1 cellular context compared by ENCODE assay signal in genomic region chr10:100826661-100826982, GRCh38.
TF ChIP-seq lines count a peak whose summit lies in the region.

No MANE protein-coding gene starts in this region.

TF ChIP-seq in HepG2, 621 proteins besides CTCF, POLR2A, EP300 and RAD21 (continued from another document and continues in another):
- TF ChIP-seq HOXD1 (CRISPR knock-in tag; IDR thresholded peaks at IDR 0.05): no peak
- TF ChIP-seq ATF1 (CRISPR knock-in tag; IDR thresholded peaks at IDR 0.05): no peak
- TF ChIP-seq ZNF34 (CRISPR knock-in tag; IDR thresholded peaks at IDR 0.05; ENCODE audit: borderline replicate concordance): no peak
- no peak for TF ChIP-seq ZNF33B (CRISPR knock-in tag; IDR thresholded peaks at IDR 0.05)
- TF ChIP-seq TCF12 (IDR thresholded peaks at IDR 0.05): no peak
- no peak for TF ChIP-seq TCF12 (CRISPR knock-in tag; IDR thresholded peaks at IDR 0.05)
- no peak for TF ChIP-seq ZNF160 (CRISPR knock-in tag; IDR thresholded peaks at IDR 0.05)
- no peak for TF ChIP-seq TBX3 (IDR thresholded peaks at IDR 0.05; ENCODE audit: borderline replicate concordance)
- TF ChIP-seq REST (IDR thresholded peaks at IDR 0.05; ENCODE audit: borderline replicate concordance in 1 of 2, low read depth in 1 of 2, low read length in 2 of 2): no peak
- no peak for TF ChIP-seq SNAPC2 (CRISPR knock-in tag; IDR thresholded peaks at IDR 0.05)
- TF ChIP-seq CSRNP1 (CRISPR knock-in tag; IDR thresholded peaks at IDR 0.05): no peak; the same call in 1 of the 2 replicates
- TF ChIP-seq SRY (CRISPR knock-in tag; IDR thresholded peaks at IDR 0.05): no peak
- no peak for TF ChIP-seq ZNF766 (CRISPR knock-in tag; IDR thresholded peaks at IDR 0.05; ENCODE audit: borderline replicate concordance)
- TF ChIP-seq SETDB1 (CRISPR knock-in tag; IDR thresholded peaks at IDR 0.05; ENCODE audit: borderline replicate concordance): no peak
- TF ChIP-seq HINFP (CRISPR knock-in tag; IDR thresholded peaks at IDR 0.05; ENCODE audit: low read depth): 0 out of 2 replicates have a peak, but pooled peaks have one; percentile 57
- no peak for TF ChIP-seq CCAR2 (optimal IDR thresholded peaks at IDR 0.05; ENCODE audit: low read depth, low read length)
- no peak for TF ChIP-seq MYPOP (CRISPR knock-in tag; IDR thresholded peaks at IDR 0.05)
- TF ChIP-seq ZNF563 (CRISPR knock-in tag; IDR thresholded peaks at IDR 0.05): peak; percentile 59; the same call in 1 of the 2 replicates
- no peak for TF ChIP-seq AKNA (CRISPR knock-in tag; IDR thresholded peaks at IDR 0.05; ENCODE audit: borderline replicate concordance)
- TF ChIP-seq HNRNPL (IDR thresholded peaks at IDR 0.05; ENCODE audit: low read depth, low read length): no peak
- no peak for TF ChIP-seq ZNF792 (CRISPR knock-in tag; IDR thresholded peaks at IDR 0.05)
- TF ChIP-seq MEIS2 (CRISPR knock-in tag; IDR thresholded peaks at IDR 0.05): no peak
- TF ChIP-seq HMG20A (CRISPR knock-in tag; IDR thresholded peaks at IDR 0.05; ENCODE audit: borderline replicate concordance): no peak
- TF ChIP-seq FOSL2 (CRISPR knock-in tag; IDR thresholded peaks at IDR 0.05): no peak
- TF ChIP-seq GATAD1 (CRISPR knock-in tag; IDR thresholded peaks at IDR 0.05): no peak
- TF ChIP-seq ZNF101 (CRISPR knock-in tag; IDR thresholded peaks at IDR 0.05; ENCODE audit: borderline replicate concordance, low read depth): no peak
- TF ChIP-seq ZZZ3 (CRISPR knock-in tag; IDR thresholded peaks at IDR 0.05; ENCODE audit: borderline replicate concordance): no peak
- TF ChIP-seq DMAP1 (CRISPR knock-in tag; IDR thresholded peaks at IDR 0.05): no peak
- TF ChIP-seq FOSL1 (CRISPR knock-in tag; IDR thresholded peaks at IDR 0.05; ENCODE audit: borderline replicate concordance): no peak
- no peak for TF ChIP-seq ZNF282 (IDR thresholded peaks at IDR 0.05; ENCODE audit: partially characterized antibody)
- TF ChIP-seq ZBTB20 (CRISPR knock-in tag; IDR thresholded peaks at IDR 0.05; ENCODE audit: borderline replicate concordance, low read depth): 0 out of 2 replicates have a peak, but pooled peaks have one; percentile 24
- TF ChIP-seq FOXK1 (CRISPR knock-in tag; IDR thresholded peaks at IDR 0.05; ENCODE audit: borderline replicate concordance, low read depth): no peak
- TF ChIP-seq PRDM4 (CRISPR knock-in tag; IDR thresholded peaks at IDR 0.05; ENCODE audit: borderline replicate concordance): no peak
- no peak for TF ChIP-seq ZNF263 (CRISPR knock-in tag; IDR thresholded peaks at IDR 0.05)
- TF ChIP-seq MIER2 (CRISPR knock-in tag; IDR thresholded peaks at IDR 0.05): no peak
- no peak for TF ChIP-seq HNRNPLL (IDR thresholded peaks at IDR 0.05; ENCODE audit: low read depth, low read length, poor library complexity, severe bottlenecking)
- peak; percentile 16; the same call in 1 of the 2 replicates for TF ChIP-seq MTA1 (CRISPR knock-in tag; IDR thresholded peaks at IDR 0.05; ENCODE audit: borderline replicate concordance)
- no peak for TF ChIP-seq ZNF691 (CRISPR knock-in tag; IDR thresholded peaks at IDR 0.05; ENCODE audit: borderline replicate concordance, low read depth)
- TF ChIP-seq ZNF784 (CRISPR knock-in tag; IDR thresholded peaks at IDR 0.05; ENCODE audit: borderline replicate concordance): no peak
- no peak for TF ChIP-seq PRDM15 (CRISPR knock-in tag; IDR thresholded peaks at IDR 0.05)
